In the genomic region with DNA sequence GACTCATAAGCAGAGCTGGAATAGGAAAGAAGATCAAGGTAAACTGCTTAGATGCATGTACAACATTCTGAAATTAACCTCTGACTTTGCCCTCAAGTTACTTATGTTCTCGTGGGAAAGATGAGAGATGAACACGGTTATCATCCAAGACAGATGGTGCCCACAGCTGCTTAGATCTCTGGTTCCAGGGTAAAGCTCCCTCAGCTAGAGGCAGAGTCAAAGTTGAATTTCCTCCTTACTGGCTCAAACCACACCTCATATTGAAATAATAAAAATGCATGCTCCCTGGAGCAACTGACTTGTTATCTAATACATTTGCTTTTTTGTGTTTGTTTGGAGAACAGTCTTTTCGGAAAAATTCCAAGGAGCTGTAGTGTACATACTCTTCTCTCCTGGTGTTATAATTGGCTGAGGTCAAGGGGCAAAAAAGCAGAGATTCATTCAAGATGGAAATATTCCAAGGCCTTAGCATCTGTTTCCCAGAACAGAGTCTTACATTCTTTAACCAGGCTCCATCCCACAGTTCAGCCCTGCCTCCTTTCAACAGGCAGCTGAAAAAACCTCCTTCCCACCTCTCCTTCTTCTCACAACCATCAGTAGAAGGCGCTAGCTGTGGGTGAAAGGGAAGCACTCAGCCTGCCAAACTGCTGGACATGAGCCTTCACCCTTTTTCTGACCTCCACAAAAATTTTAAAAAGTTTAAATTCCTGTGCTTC, we compare ENCODE assay signal across 9 cellular contexts. TPM values are rescaled to one million over a fixed set of nuclear protein-coding genes. Genes with fewer than 3 reads are reported as not detected.
DNase-seq lines count a peak whose midpoint lies in the region; ATAC-seq and TF ChIP-seq lines count a peak whose summit lies in the region.
"Had no signal": no experiment of that assay in that cellular context is flagged by ENCODE, and none has a peak within 500 bp of the region (broad histone marks: within the 10 kb centered on the region; RNA-seq: fewer than 3 reads in every experiment).

No MANE protein-coding gene starts in this region.

- peaks cover 29% of the 10 kb centered on the region for H3K4me1 ChIP-seq in HEK293 (ENCODE audit: control insufficient read depth, insufficient read depth, low read length)

- no peaks in the 10 kb centered on the region for H3K9me3 ChIP-seq in HEK293 (ENCODE audit: control insufficient read depth, insufficient read depth, low read depth, low read length)

- intact Hi-C loops in left colon (cut with DNase I, micrococcal nuclease) = no loop called here

- peak; percentile 97 to 99 for DNase-seq in cardiac fibroblast (ENCODE audit: low read depth in 2 of 2)
- DNase-seq in left colon = no peak
- DNase-seq in MV-4-11 (lab: John Stamatoyannopoulos, UW) = no peak
- DNase-seq in occipital lobe (lab: John Stamatoyannopoulos, UW) = no peak
- no peak for DNase-seq in NCI-H1694 (lab: John Stamatoyannopoulos, UW)
- DNase-seq in GM10266 (ENCODE audit: extremely low spot score) = no peak
- DNase-seq: NK-92 treated with Interleukin-12 subunit alpha and Interleukin-12 subunit beta, amount 100 ng/mL, for 24 hours had no signal

- CTCF ChIA-PET in HEK293 (lab: Yijun Ruan, JAX) = interaction anchor here (0.6 to 0.7 kb wide), 4 partner anchors 10 to 213 kb away, joined by 3 to 4 read pairs (median 3); no protein-coding TSS in a partner anchor

- no peaks in the 10 kb centered on the region for H3K36me3 ChIP-seq in HEK293 (ENCODE audit: control insufficient read depth in 2 of 2, insufficient read depth in 1 of 2, low read length in 2 of 2)

- H3K4me3 ChIP-seq in HEK293 (ENCODE audit: low read depth, low read length) (no peak overlapping the region), cardiac fibroblast (replicated peaks in 1 of 2; ENCODE audit: low read depth in 2 of 2, low read length in 2 of 2) (no peak overlapping the region), skin epidermis (no peak overlapping the region)

- TF ChIP-seq CTCF in HEK293 (tag by site-specific recombination; IDR thresholded peaks at IDR 0.05) (no peak), cardiac fibroblast (IDR thresholded peaks at IDR 0.05; ENCODE audit: low read depth, low read length) (peak; percentile 54), GM10266 (IDR thresholded peaks at IDR 0.05; ENCODE audit: control insufficient read depth, insufficient read depth, low read depth, missing control alignments) (no peak)

- ATAC-seq in left colon = peak; percentile 51

- POLR2A ChIA-PET in HEK293 (lab: Yijun Ruan, JAX) = no interaction called here

- H3K27ac ChIP-seq in HEK293 (ENCODE audit: extremely low read depth, low read depth, low read length) (peak overlapping the region; percentile 81), skin epidermis (peak overlapping the region in 17 of 21 experiments; percentile 4 to 86 (median 68))

TF ChIP-seq in HEK293, 187 proteins besides CTCF, POLR2A, EP300 and RAD21:
- TF ChIP-seq, protein P1, sequence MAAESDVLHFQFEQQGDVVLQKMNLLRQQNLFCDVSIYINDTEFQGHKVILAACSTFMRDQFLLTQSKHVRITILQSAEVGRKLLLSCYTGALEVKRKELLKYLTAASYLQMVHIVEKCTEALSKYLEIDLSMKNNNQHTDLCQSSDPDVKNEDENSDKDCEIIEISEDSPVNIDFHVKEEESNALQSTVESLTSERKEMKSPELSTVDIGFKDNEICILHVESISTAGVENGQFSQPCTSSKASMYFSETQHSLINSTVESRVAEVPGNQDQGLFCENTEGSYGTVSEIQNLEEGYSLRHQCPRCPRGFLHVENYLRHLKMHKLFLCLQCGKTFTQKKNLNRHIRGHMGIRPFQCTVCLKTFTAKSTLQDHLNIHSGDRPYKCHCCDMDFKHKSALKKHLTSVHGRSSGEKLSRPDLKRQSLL (tag by site-specific recombination; IDR thresholded peaks at IDR 0.05) = no peak
- TF ChIP-seq IKZF3 (tag by site-specific recombination; IDR thresholded peaks at IDR 0.05) (no peak), ZNF510 (tag by site-specific recombination; IDR thresholded peaks at IDR 0.05; ENCODE audit: insufficient replicate concordance) (no peak), ZBTB48 (tag by site-specific recombination; IDR thresholded peaks at IDR 0.05) (no peak), ZNF175 (tag by site-specific recombination; IDR thresholded peaks at IDR 0.05) (no peak)
- TF ChIP-seq, protein P2, sequence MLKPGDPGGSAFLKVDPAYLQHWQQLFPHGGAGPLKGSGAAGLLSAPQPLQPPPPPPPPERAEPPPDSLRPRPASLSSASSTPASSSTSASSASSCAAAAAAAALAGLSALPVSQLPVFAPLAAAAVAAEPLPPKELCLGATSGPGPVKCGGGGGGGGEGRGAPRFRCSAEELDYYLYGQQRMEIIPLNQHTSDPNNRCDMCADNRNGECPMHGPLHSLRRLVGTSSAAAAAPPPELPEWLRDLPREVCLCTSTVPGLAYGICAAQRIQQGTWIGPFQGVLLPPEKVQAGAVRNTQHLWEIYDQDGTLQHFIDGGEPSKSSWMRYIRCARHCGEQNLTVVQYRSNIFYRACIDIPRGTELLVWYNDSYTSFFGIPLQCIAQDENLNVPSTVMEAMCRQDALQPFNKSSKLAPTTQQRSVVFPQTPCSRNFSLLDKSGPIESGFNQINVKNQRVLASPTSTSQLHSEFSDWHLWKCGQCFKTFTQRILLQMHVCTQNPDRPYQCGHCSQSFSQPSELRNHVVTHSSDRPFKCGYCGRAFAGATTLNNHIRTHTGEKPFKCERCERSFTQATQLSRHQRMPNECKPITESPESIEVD (tag by site-specific recombination; IDR thresholded peaks at IDR 0.05) = peak; percentile 21; the same call in 1 of the 2 replicates

RNA-seq across cellular contexts. Expression of gene FMO2, which starts 43.6 kb away (rescaled TPM):
- total RNA-seq in left colon (1 to 10 TPM in 1 of 2 donors, under 1 TPM in 1; 0.76 to 1.4 TPM), occipital lobe (0.31 TPM)

RNA-seq across cellular contexts. Expression of gene FMO3, which starts 50.8 kb away (rescaled TPM):
- under 1 TPM in 1 of 2 donors, not detected in 1; 0.42 TPM for total RNA-seq in left colon
- total RNA-seq in occipital lobe = not detected

Comparison
In these comparisons a context has a peak if more than half of its experiments do, and no peak if none do; other contexts are left out.
1. DNase-seq: peak in cardiac fibroblast (2 of 2); none in left colon (0 of 2), MV-4-11 (single experiment), occipital lobe (single experiment), NCI-H1694 (single experiment) and GM10266 (single experiment).